10 cellular contexts compared by ENCODE assay signal in genomic region chr2:123036300-123036699, GRCh38.
"Had no signal": no experiment of that assay in that cellular context is flagged by ENCODE, and none has a peak within 500 bp of the region (broad histone marks: within the 10 kb centered on the region; RNA-seq: fewer than 3 reads in every experiment).

No MANE protein-coding gene starts in this region.

- ATAC-seq: GM23338, HCT116 had no signal

- H3K9me3 ChIP-seq: HAP-1 had no signal

- DNase-seq: GM23248, GOT3, H9, HCEC 1CT, HFFc6 had no signal

- H3K4me3 ChIP-seq: GM23248, GM23338, HAP-1 had no signal

- H3K9ac ChIP-seq: GM23248 had no signal

- H3K27ac ChIP-seq: GM23248 had no signal

- FAIRE-seq: H1, H54 had no signal

- H3K4me1 ChIP-seq: HAP-1 had no signal

- H3K36me3 ChIP-seq: HAP-1 had no signal
